Comparison of ENCODE assay signal across 17 cellular contexts in the genomic region with DNA sequence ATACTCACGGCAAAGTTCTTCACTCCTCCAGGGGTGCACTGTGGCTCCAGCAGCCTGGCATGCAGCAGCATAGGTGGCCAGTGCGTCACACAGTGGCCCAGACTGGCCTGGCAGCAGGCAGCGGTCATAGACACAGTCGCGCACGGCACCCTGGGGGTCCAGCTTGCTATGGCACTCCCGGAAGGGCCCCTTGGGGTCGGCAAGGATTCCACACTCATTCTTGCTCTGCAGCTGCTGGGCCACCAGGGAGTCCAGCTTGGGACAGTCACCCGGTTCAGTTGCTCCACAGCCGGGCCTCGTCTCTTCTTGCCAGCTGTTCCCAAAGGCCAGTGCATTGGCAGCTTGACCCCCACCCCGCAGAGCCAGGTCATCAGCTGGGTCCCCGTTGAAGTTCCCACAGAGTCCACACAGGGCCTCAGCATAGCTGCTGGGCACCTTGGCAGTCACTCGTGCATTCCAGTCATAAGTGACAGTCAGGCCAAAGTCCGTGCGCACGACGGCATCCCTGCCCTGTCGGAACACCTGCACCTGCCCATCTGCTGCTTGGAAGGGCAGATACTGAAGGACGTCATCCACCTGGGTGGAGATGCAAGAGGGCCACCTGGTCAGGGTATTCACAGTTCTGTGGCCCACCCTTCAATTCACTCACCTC. TPM values are rescaled to one million over a fixed set of nuclear protein-coding genes. Genes with fewer than 3 reads are reported as not detected.
DNase-seq lines count a peak whose midpoint lies in the region; ATAC-seq, FAIRE-seq and TF ChIP-seq lines count a peak whose summit lies in the region.
"Had no signal": no experiment of that assay in that cellular context is flagged by ENCODE, and none has a peak within 500 bp of the region (broad histone marks: within the 10 kb centered on the region; RNA-seq: fewer than 3 reads in every experiment).

No MANE protein-coding gene starts in this region.

- no peak overlapping the region for H3K4me3 ChIP-seq in H7 (ENCODE audit: insufficient read depth, low read depth, low read length)
- no peak overlapping the region for H3K4me3 ChIP-seq in bronchial epithelial cell (ENCODE audit: low read depth, low read length)
- H3K4me3 ChIP-seq in HepG2 (replicated peaks in 1 of 3; ENCODE audit: insufficient read depth in 1 of 3, low read depth in 2 of 3, low read length in 3 of 3) = no peak overlapping the region
- H3K4me3 ChIP-seq in small intestine (ENCODE audit: low read depth in 1 of 2, low read length in 2 of 2) = no peak overlapping the region
- H3K4me3 ChIP-seq: K562 had no signal

- H2AFZ ChIP-seq in HepG2 (ENCODE audit: low read length) = no peak overlapping the region

- H3K4me1 ChIP-seq in HepG2 (ENCODE audit: insufficient read depth, low read length) = peaks cover 8% of the 10 kb centered on the region; the same call in 1 of the 2 replicates
- no peaks in the 10 kb centered on the region for H3K4me1 ChIP-seq in small intestine (ENCODE audit: control insufficient read depth in 2 of 2, insufficient read depth in 1 of 2, low read depth in 1 of 2, low read length in 1 of 2)
- H3K4me1 ChIP-seq: BE2C had no signal

- no peak for TF ChIP-seq RAD21 in HepG2 (CRISPR knock-in tag; IDR thresholded peaks at IDR 0.05)

- BruUV-seq in HepG2 (replicated peaks; lab: Mats Ljungman, UMichigan) = no TSS peak

- CTCF ChIA-PET in HepG2 (lab: Yijun Ruan, JAX; ENCODE audit: low intra/inter-chr PET ratio, low total read pairs) = no interaction called here

- FAIRE-seq in bronchial epithelial cell (lab: Jason Lieb, UNC) = peak; percentile 66
- no peak for FAIRE-seq in HepG2 (lab: Jason Lieb, UNC)
- no peak for FAIRE-seq in small intestine (lab: Jason Lieb, UNC)
- FAIRE-seq: HTR-8/SVneo, K562 had no signal

- no peaks in the 10 kb centered on the region for H4K20me1 ChIP-seq in HepG2 (ENCODE audit: insufficient read depth, low read length)

- TF ChIP-seq CTCF in bronchial epithelial cell (IDR thresholded peaks at IDR 0.05; ENCODE audit: insufficient read depth, low read length, severe bottlenecking) = no peak
- TF ChIP-seq CTCF in HepG2 (CRISPR knock-in tag; IDR thresholded peaks at IDR 0.05) = no peak
- TF ChIP-seq CTCF in GM20000 (IDR thresholded peaks at IDR 0.05; ENCODE audit: extremely low read depth, missing control alignments) = no peak

- intact Hi-C loops in HepG2 (cut with micrococcal nuclease; ENCODE audit: unreplicated experiment) = no loop called here

- POLR2A ChIA-PET in HepG2 (lab: Yijun Ruan, JAX) = no interaction called here

- H3K27ac Mint-ChIP-seq in activated T-cell treated with anti-CD3 and anti-CD28 coated beads, Interleukin-2, amount 50 U/mL, for 72 hours = no peak overlapping the region

- TF ChIP-seq EP300 in HepG2 (IDR thresholded peaks at IDR 0.05; ENCODE audit: low read depth in 2 of 2, low read length in 2 of 2) = no peak
- TF ChIP-seq EP300 in HepG2 (CRISPR knock-in tag; IDR thresholded peaks at IDR 0.05; ENCODE audit: borderline replicate concordance) = no peak

- H3K4me2 ChIP-seq in HepG2 (ENCODE audit: low read depth, low read length) = no peak overlapping the region

- no peaks in the 10 kb centered on the region for H3K36me3 Mint-ChIP-seq in activated T-cell treated with anti-CD3 and anti-CD28 coated beads, Interleukin-2, amount 50 U/mL, for 72 hours (ENCODE audit: insufficient read depth in 2 of 2)

- DNase-seq in H7 = peak; percentile 41
- DNase-seq in bronchial epithelial cell (ENCODE audit: low read depth) = no peak
- no peak for DNase-seq in HepG2 (ENCODE audit: low spot score)
- peak; percentile 85 for DNase-seq in small intestine
- DNase-seq in GM20000 (ENCODE audit: low spot score) = no peak
- DNase-seq in DMS153 (lab: John Stamatoyannopoulos, UW) = no peak
- no peak for DNase-seq in activated T-cell treated with anti-CD3 and anti-CD28 coated beads, Interleukin-2, amount 50 U/mL, for 72 hours
- DNase-seq in NCI-H2081 (lab: John Stamatoyannopoulos, UW) = no peak
- DNase-seq: BE2C; CD4-positive, alpha-beta memory T cell; DMS 273 treated with DMSO at 0.1 percent for 48 hours; HCEC 1CT; NCI-H1048; NCI-H146; NCI-H345 had no signal

- H3K4me3 Mint-ChIP-seq in activated T-cell treated with anti-CD3 and anti-CD28 coated beads, Interleukin-2, amount 50 U/mL, for 72 hours = no peak overlapping the region

- H3K9me3 ChIP-seq in HepG2 (ENCODE audit: low read length) = no peaks in the 10 kb centered on the region
- H3K9me3 ChIP-seq in small intestine (ENCODE audit: control insufficient read depth, low read depth) = no peaks in the 10 kb centered on the region
- H3K9me3 ChIP-seq: BE2C had no signal

- no peak for TF ChIP-seq POLR2A in HepG2 (IDR thresholded peaks at IDR 0.05; ENCODE audit: insufficient read depth in 1 of 2, low read depth in 2 of 2, low read length in 2 of 2)

- no peak for ATAC-seq in HepG2
- ATAC-seq in activated T-cell treated with anti-CD3 and anti-CD28 coated beads, Interleukin-2, amount 50 U/mL, for 72 hours (replicated peaks in 1 of 2) = no peak
- ATAC-seq: K562 had no signal

- no peaks in the 10 kb centered on the region for H3K27me3 Mint-ChIP-seq in activated T-cell treated with anti-CD3 and anti-CD28 coated beads, Interleukin-2, amount 50 U/mL, for 72 hours (ENCODE audit: low read depth)
- H3K27me3 Mint-ChIP-seq: CD4-positive, alpha-beta memory T cell had no signal

- H3K79me2 ChIP-seq in HepG2 (ENCODE audit: insufficient read depth, low read length) = no peaks in the 10 kb centered on the region

- peaks cover 10% of the 10 kb centered on the region for H3K4me1 Mint-ChIP-seq in activated T-cell treated with anti-CD3 and anti-CD28 coated beads, Interleukin-2, amount 50 U/mL, for 72 hours (ENCODE audit: low read depth)

- H3K36me3 ChIP-seq in H7 (replicated peaks; ENCODE audit: control insufficient read depth, insufficient read depth, low read length) = no peaks in the 10 kb centered on the region
- no peaks in the 10 kb centered on the region for H3K36me3 ChIP-seq in bronchial epithelial cell (ENCODE audit: control insufficient read depth, insufficient read depth, low read length)
- H3K36me3 ChIP-seq in HepG2 (replicated peaks in 1 of 2; ENCODE audit: control insufficient read depth in 1 of 2, insufficient read depth in 2 of 2, low read length in 2 of 2) = no peaks in the 10 kb centered on the region
- no peaks in the 10 kb centered on the region for H3K36me3 ChIP-seq in small intestine (ENCODE audit: control insufficient read depth in 2 of 2, insufficient read depth in 2 of 2, low read length in 2 of 2)
- H3K36me3 ChIP-seq: BE2C had no signal

- H3K27ac ChIP-seq in HepG2 (ENCODE audit: extremely low read length, insufficient read depth, low read length) = no peak overlapping the region
- H3K27ac ChIP-seq in small intestine (ENCODE audit: low read depth in 1 of 2, low read length in 1 of 2) = peak overlapping the region in 1 of 2 donors; percentile 16

- WGBS in HepG2 (ENCODE audit: low lambda C conversion rate) = 61% methylated on average over 10 of the region's 20 CpGs
- WGBS in small intestine, 3 donors = 36 to 74% (median 48%) methylated on average over 20 of the region's 20 CpGs

- H3K27me3 ChIP-seq in H7 (ENCODE audit: control insufficient read depth, insufficient read depth, low read length) = no peaks in the 10 kb centered on the region
- H3K27me3 ChIP-seq in bronchial epithelial cell (ENCODE audit: control insufficient read depth, insufficient read depth, low read length) = no peaks in the 10 kb centered on the region
- H3K27me3 ChIP-seq in HepG2 (ENCODE audit: control insufficient read depth in 1 of 2, insufficient read depth in 2 of 2, low read length in 2 of 2) = no peaks in the 10 kb centered on the region
- H3K27me3 ChIP-seq in small intestine (ENCODE audit: control insufficient read depth in 2 of 2, insufficient read depth in 2 of 2, low read length in 2 of 2) = peaks cover 0 to 2% of the 10 kb centered on the region in 2 donors

- no peak overlapping the region for H3K9ac ChIP-seq in HepG2 (ENCODE audit: insufficient read depth, low read depth, low read length)

- H3K9me3 Mint-ChIP-seq in activated T-cell treated with anti-CD3 and anti-CD28 coated beads, Interleukin-2, amount 50 U/mL, for 72 hours = no peaks in the 10 kb centered on the region
- H3K9me3 Mint-ChIP-seq: CD4-positive, alpha-beta memory T cell had no signal

- in situ Hi-C loops in HepG2 (cut with HindIII; ENCODE audit: extremely low pct_ligation_motif_present, low pct_unique_long_range_greater_than_20kb) = no loop called here

RNA-seq across cellular contexts. Expression of gene FCGBP, which starts 20.6 kb away (rescaled TPM):
- 0.10 and 0.22 TPM in 2 replicates for total RNA-seq in H7 (2014; rRNA removed; shearing (Covaris generic))
- total RNA-seq in bronchial epithelial cell (0.38 and 0.53 TPM in 2 replicates), HepG2 (2016; rRNA removed; fragmentation: Illumina TruSeq; extraction: Trizol) (7.0 and 7.2 TPM in 2 replicates)
- total RNA-seq in HepG2 (2016; cell fraction: cytosol; rRNA removed; fragmentation: Illumina TruSeq; extraction: Trizol; ENCODE audit: low read depth) = 1.8 and 1.9 TPM in 2 replicates
- 4.6 and 6.9 TPM in 2 replicates for total RNA-seq in HepG2 (2016; cell fraction: insoluble cytoplasmic fraction; rRNA removed; fragmentation: Illumina TruSeq; extraction: Trizol)
- total RNA-seq in HepG2 (2016; cell fraction: membrane; rRNA removed; fragmentation: Illumina TruSeq; extraction: Trizol) = 2.4 and 3.0 TPM in 2 replicates
- total RNA-seq in HepG2 (2016; cell fraction: nucleus; rRNA removed; fragmentation: Illumina TruSeq; extraction: Trizol) = 8.3 and 8.8 TPM in 2 replicates
- polyA plus RNA-seq in HepG2 (2011; rRNA removed) (1.3 and 2.4 TPM in 2 replicates), small intestine (100 to 1,000 TPM in 1 of 3 donors, 10 to 100 TPM in 2; 17.0 to 139 (median 23.5) TPM)
- 1.5 and 2.4 TPM in 2 replicates for polyA plus RNA-seq in HepG2 (2011; cell fraction: cytosol; rRNA removed)
- polyA plus RNA-seq in HepG2 (2011; cell fraction: nucleus; rRNA removed) = 5.0 and 8.4 TPM in 2 replicates
- 3.0 and 7.8 TPM in 2 replicates for polyA plus RNA-seq in HepG2 (2012)
- polyA plus RNA-seq in HepG2 (2016; cell fraction: cytosol; fragmentation: Illumina TruSeq; extraction: Trizol; ENCODE audit: low read depth) = 0.46 and 0.49 TPM in 2 replicates
- polyA plus RNA-seq in HepG2 (2016; cell fraction: insoluble cytoplasmic fraction; fragmentation: Illumina TruSeq; extraction: Trizol; ENCODE audit: low read depth) = 4.1 and 5.1 TPM in 2 replicates
- 0.69 and 0.85 TPM in 2 replicates for polyA plus RNA-seq in HepG2 (2016; cell fraction: membrane; fragmentation: Illumina TruSeq; extraction: Trizol; ENCODE audit: low read depth)
- 7.5 and 8.1 TPM in 2 replicates for polyA plus RNA-seq in HepG2 (2016; cell fraction: nucleus; fragmentation: Illumina TruSeq; extraction: Trizol; ENCODE audit: insufficient read depth, low read depth)
- polyA minus RNA-seq in HepG2 (2011; rRNA and poly(A)+ RNA removed; ENCODE audit: low replicate concordance) = 0.49 and 29.4 TPM in 2 replicates
- polyA minus RNA-seq in HepG2 (2011; cell fraction: cytosol; rRNA and poly(A)+ RNA removed) = 4.5 and 5.8 TPM in 2 replicates
- 8.8 and 9.8 TPM in 2 replicates for polyA minus RNA-seq in HepG2 (2011; cell fraction: nucleus; rRNA and poly(A)+ RNA removed)
- total RNA-seq in activated T-cell treated with anti-CD3 and anti-CD28 coated beads, Interleukin-2, amount 50 U/mL, for 72 hours = 10 to 100 TPM in 1 of 2 donors, 1 to 10 TPM in 1; 7.2 to 13.4 TPM

RNA-seq across cellular contexts. Expression of gene PSMC4, which starts 57.2 kb away (rescaled TPM):
- 153 and 227 TPM in 2 replicates for total RNA-seq in H7 (2014; rRNA removed; shearing (Covaris generic))
- total RNA-seq in bronchial epithelial cell (89.2 and 99.3 TPM in 2 replicates), HepG2 (2016; rRNA removed; fragmentation: Illumina TruSeq; extraction: Trizol) (160 and 194 TPM in 2 replicates)
- 22.9 and 24.6 TPM in 2 replicates for total RNA-seq in HepG2 (2016; cell fraction: cytosol; rRNA removed; fragmentation: Illumina TruSeq; extraction: Trizol; ENCODE audit: low read depth)
- total RNA-seq in HepG2 (2016; cell fraction: insoluble cytoplasmic fraction; rRNA removed; fragmentation: Illumina TruSeq; extraction: Trizol) = 157 and 198 TPM in 2 replicates
- total RNA-seq in HepG2 (2016; cell fraction: membrane; rRNA removed; fragmentation: Illumina TruSeq; extraction: Trizol) = 34.1 and 34.4 TPM in 2 replicates
- total RNA-seq in HepG2 (2016; cell fraction: nucleus; rRNA removed; fragmentation: Illumina TruSeq; extraction: Trizol) = 67.9 and 75.8 TPM in 2 replicates
- polyA plus RNA-seq in HepG2 (2011; rRNA removed) (49.9 and 62.6 TPM in 2 replicates), small intestine (100 to 1,000 TPM in 1 of 3 donors, 10 to 100 TPM in 2; 84.1 to 111 (median 99.2) TPM)
- polyA plus RNA-seq in HepG2 (2011; cell fraction: cytosol; rRNA removed) = 45.6 and 54.0 TPM in 2 replicates
- polyA plus RNA-seq in HepG2 (2011; cell fraction: nucleus; rRNA removed) = 95.1 and 104 TPM in 2 replicates
- 67.0 and 85.8 TPM in 2 replicates for polyA plus RNA-seq in HepG2 (2012)
- 22.3 and 25.6 TPM in 2 replicates for polyA plus RNA-seq in HepG2 (2016; cell fraction: cytosol; fragmentation: Illumina TruSeq; extraction: Trizol; ENCODE audit: low read depth)
- 207 and 220 TPM in 2 replicates for polyA plus RNA-seq in HepG2 (2016; cell fraction: insoluble cytoplasmic fraction; fragmentation: Illumina TruSeq; extraction: Trizol; ENCODE audit: low read depth)
- 26.5 and 31.5 TPM in 2 replicates for polyA plus RNA-seq in HepG2 (2016; cell fraction: membrane; fragmentation: Illumina TruSeq; extraction: Trizol; ENCODE audit: low read depth)
- 112 and 115 TPM in 2 replicates for polyA plus RNA-seq in HepG2 (2016; cell fraction: nucleus; fragmentation: Illumina TruSeq; extraction: Trizol; ENCODE audit: insufficient read depth, low read depth)
- polyA minus RNA-seq in HepG2 (2011; rRNA and poly(A)+ RNA removed; ENCODE audit: low replicate concordance) = 51.8 and 59.0 TPM in 2 replicates
- polyA minus RNA-seq in HepG2 (2011; cell fraction: cytosol; rRNA and poly(A)+ RNA removed) = 28.8 and 34.9 TPM in 2 replicates
- 20.9 and 24.9 TPM in 2 replicates for polyA minus RNA-seq in HepG2 (2011; cell fraction: nucleus; rRNA and poly(A)+ RNA removed)
- 100 to 1,000 TPM; 101 to 114 TPM for total RNA-seq in activated T-cell treated with anti-CD3 and anti-CD28 coated beads, Interleukin-2, amount 50 U/mL, for 72 hours

Comparison
In these comparisons a context has a peak if more than half of its experiments do, and no peak if none do; other contexts are left out.
1. DNase-seq: peak in H7 (single experiment) and small intestine (single experiment); none in bronchial epithelial cell (single experiment), HepG2 (single experiment), GM20000 (single experiment), DMS153 (single experiment), activated T-cell treated with anti-CD3 and anti-CD28 coated beads, Interleukin-2, amount 50 U/mL, for 72 hours (0 of 2) and NCI-H2081 (0 of 2).